Comparison of ENCODE assay signal across 12 cellular contexts in the genomic region with DNA sequence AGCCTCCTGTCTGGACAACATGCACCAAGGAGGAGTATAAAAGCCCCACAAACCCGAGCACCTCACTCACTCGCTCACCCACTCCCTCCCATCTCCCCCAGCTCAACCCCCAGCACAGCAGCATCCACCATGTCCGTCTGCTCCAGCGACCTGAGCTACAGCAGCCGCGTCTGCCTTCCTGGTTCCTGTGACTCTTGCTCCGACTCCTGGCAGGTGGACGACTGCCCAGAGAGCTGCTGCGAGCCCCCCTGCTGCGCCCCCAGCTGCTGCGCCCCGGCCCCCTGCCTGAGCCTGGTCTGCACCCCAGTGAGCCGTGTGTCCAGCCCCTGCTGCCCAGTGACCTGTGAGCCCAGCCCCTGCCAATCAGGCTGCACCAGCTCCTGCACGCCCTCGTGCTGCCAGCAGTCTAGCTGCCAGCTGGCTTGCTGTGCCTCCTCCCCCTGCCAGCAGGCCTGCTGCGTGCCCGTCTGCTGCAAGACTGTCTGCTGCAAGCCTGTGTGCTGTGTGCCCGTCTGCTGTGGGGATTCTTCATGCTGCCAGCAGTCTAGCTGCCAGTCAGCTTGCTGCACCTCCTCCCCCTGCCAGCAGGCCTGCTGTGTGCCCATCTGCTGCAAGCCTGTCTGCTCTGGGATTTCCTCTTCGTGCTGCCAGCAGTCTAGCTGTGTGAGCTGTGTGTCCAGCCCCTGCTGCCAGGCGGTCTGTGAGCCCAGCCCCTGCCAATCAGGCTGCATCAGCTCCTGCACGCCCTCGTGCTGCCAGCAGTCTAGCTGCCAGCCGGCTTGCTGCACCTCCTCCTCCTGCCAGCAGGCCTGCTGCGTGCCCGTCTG. TPM values are rescaled to one million over a fixed set of nuclear protein-coding genes. Genes with fewer than 3 reads are reported as not detected.
A peak's percentile ranks its signal among the peaks of the same experiment; 100 is the strongest.
DNase-seq lines count a peak whose midpoint lies in the region; ATAC-seq and TF ChIP-seq lines count a peak whose summit lies in the region.
"Not testable (repeated sequence)": the region's sequence is repeated elsewhere in the genome, so short reads cannot be mapped to it uniquely, and the experiment has no call there.
"Had no signal": no experiment of that assay in that cellular context is flagged by ENCODE, and none has a peak within 500 bp of the region (broad histone marks: within the 10 kb centered on the region; RNA-seq: fewer than 3 reads in every experiment).

A gene with protein sequence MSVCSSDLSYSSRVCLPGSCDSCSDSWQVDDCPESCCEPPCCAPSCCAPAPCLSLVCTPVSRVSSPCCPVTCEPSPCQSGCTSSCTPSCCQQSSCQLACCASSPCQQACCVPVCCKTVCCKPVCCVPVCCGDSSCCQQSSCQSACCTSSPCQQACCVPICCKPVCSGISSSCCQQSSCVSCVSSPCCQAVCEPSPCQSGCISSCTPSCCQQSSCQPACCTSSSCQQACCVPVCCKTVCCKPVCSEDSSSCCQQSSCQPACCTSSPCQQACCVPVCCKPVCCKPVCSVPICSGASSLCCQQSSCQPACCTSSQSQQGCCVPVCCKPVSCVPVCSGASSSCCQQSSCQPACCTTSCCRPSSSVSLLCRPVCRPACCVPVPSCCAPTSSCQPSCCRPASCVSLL (plus strand): TSS at position 100 of the 827 bp plus-strand sequence. CDS start 30 bp downstream, at position 130.

- H3K4me1 ChIP-seq in HEK293 (ENCODE audit: control insufficient read depth, insufficient read depth, low read length); colonic mucosa; right atrium auricular region; mucosa of descending colon (ENCODE audit: low read depth): not testable (repeated sequence)

- not testable (repeated sequence) for H3K36me3 ChIP-seq in HEK293 (ENCODE audit: control insufficient read depth in 2 of 2, insufficient read depth in 1 of 2, low read length in 2 of 2); colonic mucosa; right atrium auricular region; mucosa of descending colon (ENCODE audit: low read depth)

- not testable (repeated sequence) for H3K4me3 ChIP-seq in HEK293 (ENCODE audit: low read depth, low read length); right atrium auricular region; mucosa of descending colon
- H3K4me3 ChIP-seq in colonic mucosa: peak within 1 kb of the TSS; percentile 12

- CTCF ChIA-PET in HEK293 (lab: Yijun Ruan, JAX): interaction anchor here (0.7 kb wide), 2 partner anchors 61 to 439 kb away, joined by 3 to 4 read pairs; no protein-coding TSS in a partner anchor
- CTCF ChIA-PET in activated CD8-positive, alpha-beta memory T cell treated with anti-CD3 and anti-CD28 coated beads, Interleukin-2, amount 10 ng/mL, durations not matched to agents 7 days and 5 days (lab: Charles Lee): interaction anchor here (0.7 to 1.1 kb wide), 2 partner anchors 113 to 219 kb away, joined by 3 to 4 read pairs; no protein-coding TSS in a partner anchor

- H3K27me3 Mint-ChIP-seq in CD14-positive monocyte (ENCODE audit: low read depth in 3 of 3): peaks cover 6 to 19% (median 12%) of the 10 kb centered on the region in 3 donors
- not testable (repeated sequence) for H3K27me3 Mint-ChIP-seq in activated CD8-positive, alpha-beta memory T cell treated with anti-CD3 and anti-CD28 coated beads, Interleukin-2, amount 10 ng/mL, durations not matched to agents 7 days and 5 days; progenitor cell of endocrine pancreas

- H3K27ac Mint-ChIP-seq in CD14-positive monocyte (peak within 1 kb of the TSS in 2 of 7 donors; percentile 44 to 66), progenitor cell of endocrine pancreas (peak within 1 kb of the TSS; percentile 51)
- H3K27ac Mint-ChIP-seq in activated CD8-positive, alpha-beta memory T cell treated with anti-CD3 and anti-CD28 coated beads, Interleukin-2, amount 10 ng/mL, durations not matched to agents 7 days and 5 days: not testable (repeated sequence)

- H3K36me3 Mint-ChIP-seq in CD14-positive monocyte; activated CD8-positive, alpha-beta memory T cell treated with anti-CD3 and anti-CD28 coated beads, Interleukin-2, amount 10 ng/mL, durations not matched to agents 7 days and 5 days; progenitor cell of endocrine pancreas (ENCODE audit: insufficient read depth): not testable (repeated sequence)

- not testable (repeated sequence) for H3K27ac ChIP-seq in HEK293 (ENCODE audit: extremely low read depth, low read depth, low read length); colonic mucosa; right atrium auricular region

- intact Hi-C loops in CD14-positive monocyte (cut with micrococcal nuclease); colonic mucosa (cut with DNase I); mucosa of descending colon (cut with DNase I, micrococcal nuclease): not testable (repeated sequence)

- POLR2A ChIA-PET in HEK293 (lab: Yijun Ruan, JAX): not testable (repeated sequence)

- H3K27me3 ChIP-seq in colonic mucosa, right atrium auricular region: not testable (repeated sequence)

- not testable (repeated sequence) for H3K4me3 Mint-ChIP-seq in CD14-positive monocyte; activated CD8-positive, alpha-beta memory T cell treated with anti-CD3 and anti-CD28 coated beads, Interleukin-2, amount 10 ng/mL, durations not matched to agents 7 days and 5 days; progenitor cell of endocrine pancreas (ENCODE audit: low read depth)

- H3K9ac ChIP-seq in colonic mucosa (ENCODE audit: low read depth in 2 of 2, low read length in 2 of 2): not testable (repeated sequence)

- H3K9me3 ChIP-seq in HEK293 (ENCODE audit: control insufficient read depth, insufficient read depth, low read depth, low read length); colonic mucosa; mucosa of descending colon: not testable (repeated sequence)
- H3K9me3 ChIP-seq in right atrium auricular region: peaks cover 0 to 16% of the 10 kb centered on the region in 2 donors

- DNase-seq in CD14-positive monocyte (ENCODE audit: low spot score): peak; percentile 38
- DNase-seq in NCI-H69 (lab: John Stamatoyannopoulos, UW): peak; percentile 78
- DNase-seq in activated CD8-positive, alpha-beta memory T cell treated with anti-CD3 and anti-CD28 coated beads, Interleukin-2, amount 10 ng/mL, durations not matched to agents 7 days and 5 days: peak; percentile 15
- not testable (repeated sequence) for DNase-seq in colonic mucosa; mucosa of descending colon; progenitor cell of endocrine pancreas (ENCODE audit: low spot score, unreplicated experiment)
- DNase-seq in right atrium auricular region (ENCODE audit: low spot score): peak; percentile 21

- ATAC-seq in activated CD8-positive, alpha-beta memory T cell treated with anti-CD3 and anti-CD28 coated beads, Interleukin-2, amount 10 ng/mL, durations not matched to agents 7 days and 5 days: not testable (repeated sequence)
- ATAC-seq in mucosa of descending colon: peak; percentile 6

- H3K4me1 Mint-ChIP-seq in CD14-positive monocyte; activated CD8-positive, alpha-beta memory T cell treated with anti-CD3 and anti-CD28 coated beads, Interleukin-2, amount 10 ng/mL, durations not matched to agents 7 days and 5 days; progenitor cell of endocrine pancreas (ENCODE audit: low read depth): not testable (repeated sequence)

- not testable (repeated sequence) for TF ChIP-seq CTCF in CD14-positive monocyte (IDR thresholded peaks at IDR 0.05); HEK293 (tag by site-specific recombination; IDR thresholded peaks at IDR 0.05); colonic mucosa (IDR thresholded peaks at IDR 0.05); right atrium auricular region (IDR thresholded peaks at IDR 0.05); mucosa of descending colon (IDR thresholded peaks at IDR 0.05); progenitor cell of endocrine pancreas (IDR thresholded peaks at IDR 0.05; ENCODE audit: unreplicated experiment)

- H3K9me3 Mint-ChIP-seq in CD14-positive monocyte (peaks cover 14 to 49% (median 36%) of the 10 kb centered on the region in 7 donors), progenitor cell of endocrine pancreas (ENCODE audit: low read depth) (peaks cover 23% of the 10 kb centered on the region)
- peaks cover 16% of the 10 kb centered on the region for H3K9me3 Mint-ChIP-seq in activated CD8-positive, alpha-beta memory T cell treated with anti-CD3 and anti-CD28 coated beads, Interleukin-2, amount 10 ng/mL, durations not matched to agents 7 days and 5 days (ENCODE audit: low read depth)

TF ChIP-seq in HEK293, 187 proteins besides CTCF, POLR2A, EP300 and RAD21:
- TF ChIP-seq GLIS2 (tag by site-specific recombination; IDR thresholded peaks at IDR 0.05) (peak; percentile 15; the same call in 1 of the 2 replicates), ZIC2 (tag by site-specific recombination; IDR thresholded peaks at IDR 0.05) (peak; percentile 23; the same call in 1 of the 2 replicates)

RNA-seq across cellular contexts. Expression of the gene that starts here (rescaled TPM):
- polyA plus RNA-seq in CD14-positive monocyte: not detected
- not detected for total RNA-seq in activated CD8-positive, alpha-beta memory T cell treated with anti-CD3 and anti-CD28 coated beads, Interleukin-2, amount 10 ng/mL, durations not matched to agents 7 days and 5 days
- not detected for total RNA-seq in colonic mucosa
- total RNA-seq in right atrium auricular region: not detected
- not detected for total RNA-seq in mucosa of descending colon
- not detected in 2 replicates for total RNA-seq in progenitor cell of endocrine pancreas
- total RNA-seq: CD8-positive, alpha-beta memory T cell; H4; M059J had no signal
- polyA plus RNA-seq: CD8-positive, alpha-beta memory T cell; IgD-negative memory B cell had no signal

Comparison
In these comparisons a context has a peak if more than half of its experiments do, and no peak if none do; other contexts are left out.
1. Peak in DNase-seq in CD14-positive monocyte; RNA of the gene not detected or under 1 TPM.
2. Peak in DNase-seq in activated CD8-positive, alpha-beta memory T cell treated with anti-CD3 and anti-CD28 coated beads, Interleukin-2, amount 10 ng/mL, durations not matched to agents 7 days and 5 days; RNA of the gene not detected or under 1 TPM.
3. Peak in DNase-seq in right atrium auricular region; RNA of the gene not detected or under 1 TPM.
4. Peak in ATAC-seq in mucosa of descending colon; RNA of the gene not detected or under 1 TPM.